9 cellular contexts compared by ENCODE assay signal in genomic region chr1:199089393-199090122, GRCh38.
DNase-seq lines count a peak whose midpoint lies in the region; ATAC-seq and TF ChIP-seq lines count a peak whose summit lies in the region.
"Had no signal": no experiment of that assay in that cellular context is flagged by ENCODE, and none has a peak within 500 bp of the region (broad histone marks: within the 10 kb centered on the region; RNA-seq: fewer than 3 reads in every experiment).

No MANE protein-coding gene starts in this region.

- H3K9me3 ChIP-seq in Loucy (ENCODE audit: insufficient read depth, low read depth, low read length) (no peaks in the 10 kb centered on the region), prostate gland (no peaks in the 10 kb centered on the region)

- peaks cover 0 to 5% (median 3%) of the 10 kb centered on the region in 3 donors for H3K36me3 Mint-ChIP-seq in immature natural killer cell

- no peaks in the 10 kb centered on the region for H3K27me3 ChIP-seq in Loucy (ENCODE audit: insufficient read depth, low read length, poor library complexity, severe bottlenecking)
- no peaks in the 10 kb centered on the region for H3K27me3 ChIP-seq in prostate gland (replicated peaks; ENCODE audit: insufficient read depth)

- H3K79me2 ChIP-seq in Loucy (ENCODE audit: insufficient read depth, low read length), result no peaks in the 10 kb centered on the region

- H3K4me3 ChIP-seq in Loucy (ENCODE audit: low read length, poor library complexity, severe bottlenecking), result no peak overlapping the region
- no peak overlapping the region for H3K4me3 ChIP-seq in prostate gland
- H3K4me3 ChIP-seq: skin epidermis had no signal

- H3K27me3 Mint-ChIP-seq in immature natural killer cell (ENCODE audit: low read depth in 3 of 3), result peaks cover 2 to 8% (median 6%) of the 10 kb centered on the region in 3 donors

- H3K9me2 ChIP-seq in Loucy (replicated peaks; ENCODE audit: low read depth, low read length), result no peaks in the 10 kb centered on the region

- H3K4me1 ChIP-seq in Loucy (ENCODE audit: insufficient read depth, low read length, poor library complexity, severe bottlenecking) (peaks cover 28% of the 10 kb centered on the region), prostate gland (replicated peaks) (no peaks in the 10 kb centered on the region)

- DNase-seq in immature natural killer cell (peak; percentile 73 to 76 (median 74)), COLO668 (lab: John Stamatoyannopoulos, UW; ENCODE audit: unreplicated experiment) (no peak), GM03348 (ENCODE audit: low spot score) (no peak), prostate gland (ENCODE audit: low spot score) (no peak), kidney glomerular epithelial cell (lab: John Stamatoyannopoulos, UW) (no peak)

- no peak for TF ChIP-seq POLR2A in prostate gland (IDR thresholded peaks at IDR 0.05)

- H3K4me3 Mint-ChIP-seq in immature natural killer cell, result peak overlapping the region; percentile 47 to 74 (median 57)

- intact Hi-C loops in prostate gland (cut with DNase I), result no loop called here

- ATAC-seq in GM18508 (IDR thresholded peaks at IDR 0.05; ENCODE audit: insufficient read depth, unreplicated experiment) (peak; percentile 88), GM21723 (IDR thresholded peaks at IDR 0.05; ENCODE audit: unreplicated experiment) (peak; percentile 90)

- TF ChIP-seq CTCF in Loucy (conservative IDR thresholded peaks at IDR 0.05; ENCODE audit: low read length), result no peak
- no peak for TF ChIP-seq CTCF in prostate gland (IDR thresholded peaks at IDR 0.05)

- 69% methylated on average over 3 of the region's 3 CpGs for WGBS in prostate gland

- peaks cover 50 to 53% of the 10 kb centered on the region in 2 donors for H3K4me1 Mint-ChIP-seq in immature natural killer cell

- peak overlapping the region in 5 of 6 donors; percentile 7 to 78 (median 46) for H3K27ac Mint-ChIP-seq in immature natural killer cell

- no peaks in the 10 kb centered on the region for H4K20me1 ChIP-seq in Loucy (ENCODE audit: insufficient read depth, low read length, poor library complexity, severe bottlenecking)

- no peak overlapping the region for H2AFZ ChIP-seq in Loucy (ENCODE audit: low read length)

- H3K4me2 ChIP-seq in Loucy (ENCODE audit: low read depth, low read length, poor library complexity, severe bottlenecking), result peak overlapping the region; percentile 1

- H3F3A ChIP-seq in Loucy (ENCODE audit: low read depth), result no peaks in the 10 kb centered on the region

- H3K36me3 ChIP-seq in Loucy (ENCODE audit: insufficient read depth, low read length) (no peaks in the 10 kb centered on the region), prostate gland (no peaks in the 10 kb centered on the region)

- H3K9me3 Mint-ChIP-seq in immature natural killer cell, result no peaks in the 10 kb centered on the region

- H3K9ac ChIP-seq in Loucy (ENCODE audit: low read depth, low read length, poor library complexity, severe bottlenecking), result no peak overlapping the region

- no peak overlapping the region for H3K27ac ChIP-seq in prostate gland
- H3K27ac ChIP-seq: skin epidermis had no signal

Comparison
In these comparisons a context has a peak if more than half of its experiments do, and no peak if none do; other contexts are left out.
1. DNase-seq: peak in immature natural killer cell (3 of 3); none in COLO668 (single experiment), GM03348 (single experiment), prostate gland (single experiment) and kidney glomerular epithelial cell (single experiment).